Comparison of ENCODE assay signal across 18 cellular contexts in the genomic region with DNA sequence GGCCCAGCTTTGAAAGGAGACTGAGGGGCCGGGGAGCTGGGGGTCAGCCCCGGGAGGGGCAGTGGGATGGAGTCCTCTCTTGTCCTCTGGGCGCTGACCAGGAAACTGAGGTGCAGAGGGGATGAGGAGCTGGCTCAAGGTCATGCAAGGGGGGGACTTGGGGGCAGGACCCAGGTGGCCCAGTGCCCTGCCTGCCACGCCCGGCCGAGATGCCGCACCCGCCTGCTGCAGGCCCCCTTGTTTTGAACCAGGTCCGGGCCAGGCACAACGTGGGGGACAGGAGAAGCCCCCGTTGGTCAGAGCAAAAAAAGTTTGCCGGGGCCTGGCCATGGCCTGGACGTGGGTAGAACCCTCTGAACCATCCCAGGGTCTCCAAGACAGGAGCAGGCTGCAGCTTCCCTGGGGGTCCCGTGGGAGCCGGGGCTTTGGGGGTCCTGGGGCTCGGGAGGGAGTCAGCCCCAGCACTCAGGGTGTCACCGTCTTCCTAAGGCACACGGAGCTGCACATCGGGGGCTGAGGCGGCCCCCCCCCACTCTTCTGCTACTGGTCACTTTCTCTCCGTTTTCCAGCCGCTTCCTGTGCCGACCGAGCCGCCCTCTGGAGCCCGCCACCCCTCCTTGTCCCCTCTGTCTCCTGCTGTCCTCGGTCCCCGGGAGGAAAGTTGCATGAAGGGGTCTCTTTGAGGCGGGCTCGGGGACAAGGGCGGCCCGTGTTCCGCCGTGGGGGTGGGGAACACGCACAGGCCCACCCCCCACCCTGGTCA. TPM values are rescaled to one million over a fixed set of nuclear protein-coding genes. Genes with fewer than 3 reads are reported as not detected.
DNase-seq lines count a peak whose midpoint lies in the region; ATAC-seq and TF ChIP-seq lines count a peak whose summit lies in the region.
"Had no signal": no experiment of that assay in that cellular context is flagged by ENCODE, and none has a peak within 500 bp of the region (broad histone marks: within the 10 kb centered on the region; RNA-seq: fewer than 3 reads in every experiment).

No MANE protein-coding gene starts in this region.

- no peaks in the 10 kb centered on the region for H3K36me3 Mint-ChIP-seq in GM23338 (ENCODE audit: low read depth)

- WGBS in hepatocyte (ENCODE audit: low lambda C conversion rate, missing lambda C conversion rate), result 62% methylated on average over 26 of the region's 35 CpGs
- WGBS in neuronal stem cell (ENCODE audit: extremely low coverage in 2 of 2, insufficient read length in 2 of 2, insufficient replicate concordance in 1 of 2), 2 donors, result no CpG with 5 or more reads among the region's 35 CpGs
- WGBS in thyroid gland, 2 donors, result 40 to 49% methylated on average over 26 to 32 of the region's 35 CpGs

- TF ChIP-seq POLR2A in thyroid gland (IDR thresholded peaks at IDR 0.05), result no peak

- H3K4me3 Mint-ChIP-seq in GM23338, result peak overlapping the region; percentile 74
- H3K4me3 Mint-ChIP-seq: CD4-positive, alpha-beta T cell had no signal

- peak overlapping the region; percentile 95 for H3K18ac ChIP-seq in neuronal stem cell (ENCODE audit: low read length)

- peak overlapping the region; percentile 41 for H2BK12ac ChIP-seq in neuronal stem cell (ENCODE audit: low read length)

- no peak for ATAC-seq in GM23338
- peak; percentile 11; the same call in 2 of the 3 replicates for ATAC-seq in SK-N-SH treated with all-trans-retinoic acid at 6 μM for 48 hours
- ATAC-seq in GM21717 (IDR thresholded peaks at IDR 0.05; ENCODE audit: unreplicated experiment), result no peak

- H3K27me3 Mint-ChIP-seq in GM23338 (ENCODE audit: insufficient read depth, low read depth, poor library complexity), result peaks cover 17% of the 10 kb centered on the region

- H3K14ac ChIP-seq in neuronal stem cell (ENCODE audit: low read length), result peak overlapping the region; percentile 99

- peak overlapping the region; percentile 17 for H2BK120ac ChIP-seq in neuronal stem cell (ENCODE audit: low read depth, low read length)

- H4K20me1 ChIP-seq in GM23338 (replicated peaks; ENCODE audit: insufficient read depth), result no peaks in the 10 kb centered on the region
- H4K20me1 ChIP-seq in hepatocyte (ENCODE audit: insufficient read depth, poor library complexity, severe bottlenecking), result no peaks in the 10 kb centered on the region

- H3K9me3 Mint-ChIP-seq in GM23338, result no peaks in the 10 kb centered on the region
- H3K9me3 Mint-ChIP-seq: CD4-positive, alpha-beta T cell had no signal

- H3K27me3 ChIP-seq in GM23338 (ENCODE audit: insufficient read depth) (peaks cover 26% of the 10 kb centered on the region), hepatocyte (no peaks in the 10 kb centered on the region), neuronal stem cell (ENCODE audit: control insufficient read depth in 3 of 3, insufficient read depth in 3 of 3, low read depth in 1 of 3, low read length in 3 of 3) (peaks cover 0 to 11% (median 4%) of the 10 kb centered on the region in 3 experiments), thyroid gland (no peaks in the 10 kb centered on the region)
- H3K27me3 ChIP-seq: testis had no signal

- peaks cover 33% of the 10 kb centered on the region for H3K79me1 ChIP-seq in neuronal stem cell (ENCODE audit: low read depth, low read length)

- no peaks in the 10 kb centered on the region for H3K9me3 ChIP-seq in hepatocyte (ENCODE audit: low read depth)
- H3K9me3 ChIP-seq in neuronal stem cell (replicated peaks in 1 of 2; ENCODE audit: control insufficient read depth in 2 of 2, insufficient read depth in 1 of 2, low read depth in 1 of 2, low read length in 2 of 2), result no peaks in the 10 kb centered on the region
- no peaks in the 10 kb centered on the region for H3K9me3 ChIP-seq in thyroid gland
- H3K9me3 ChIP-seq: esophagus squamous epithelium, testis had no signal

- H2BK5ac ChIP-seq in neuronal stem cell (ENCODE audit: low read length), result peak overlapping the region; percentile 98

- H4K91ac ChIP-seq in neuronal stem cell (ENCODE audit: low read depth, low read length, poor library complexity), result no peak overlapping the region

- no peak overlapping the region for H3K27ac ChIP-seq in GM23338 (ENCODE audit: low read depth)
- peak overlapping the region; percentile 16 for H3K27ac ChIP-seq in hepatocyte
- no peak overlapping the region for H3K27ac ChIP-seq in neuronal stem cell (replicated peaks; ENCODE audit: low read length)
- no peak overlapping the region for H3K27ac ChIP-seq in thyroid gland
- no peak overlapping the region for H3K27ac ChIP-seq in substantia nigra (ENCODE audit: low read depth, low read length, poor library complexity, severe bottlenecking)
- H3K27ac ChIP-seq: esophagus squamous epithelium, testis had no signal

- peak overlapping the region; percentile 80 for H3K9ac ChIP-seq in neuronal stem cell (ENCODE audit: low read depth, low read length, poor library complexity)

- intact Hi-C loops in thyroid gland (cut with DNase I), result loop anchor here (10.0 kb wide), 1 partner anchor 238 kb away; a partner anchor contains a TSS

- H3K36me3 ChIP-seq in GM23338 (ENCODE audit: insufficient read depth) (no peaks in the 10 kb centered on the region), hepatocyte (replicated peaks; ENCODE audit: insufficient read depth, low read depth) (no peaks in the 10 kb centered on the region), neuronal stem cell (replicated peaks in 1 of 2; ENCODE audit: control insufficient read depth in 2 of 2, insufficient read depth in 2 of 2, low read length in 2 of 2) (no peaks in the 10 kb centered on the region), thyroid gland (no peaks in the 10 kb centered on the region)
- H3K36me3 ChIP-seq: esophagus squamous epithelium had no signal

- peaks cover 19% of the 10 kb centered on the region for H3F3A ChIP-seq in GM23338 (replicated peaks; ENCODE audit: low read depth)

- H2AFZ ChIP-seq in GM23338 (no peak overlapping the region), hepatocyte (no peak overlapping the region), neuronal stem cell (ENCODE audit: low read length) (peak overlapping the region; percentile 83)

- H3K79me2 ChIP-seq in GM23338 (replicated peaks; ENCODE audit: insufficient read depth) (no peaks in the 10 kb centered on the region), hepatocyte (peaks cover 49% of the 10 kb centered on the region)

- peak overlapping the region; percentile 93 for H3K23ac ChIP-seq in neuronal stem cell (ENCODE audit: low read depth, low read length, poor library complexity)

- peak overlapping the region; percentile 100 for H2AK5ac ChIP-seq in neuronal stem cell (ENCODE audit: low read depth, low read length)

- H3K4ac ChIP-seq in neuronal stem cell (ENCODE audit: low read length), result peak overlapping the region; percentile 76

- DNase-seq in GM23338 (ENCODE audit: low spot score) (no peak), hepatocyte (ENCODE audit: low spot score) (no peak), neuronal stem cell (ENCODE audit: low spot score) (no peak), thyroid gland (no peak), GOT3 (lab: John Stamatoyannopoulos, UW) (no peak), substantia nigra (lab: John Stamatoyannopoulos, UW) (no peak)
- DNase-seq: activated CD4-positive, alpha-beta T cell treated with anti-CD3 and anti-CD28 coated beads, Interleukin-2, amount 50 U/mL, for 4 hours; activated gamma-delta T cell treated with Interleukin-2 at 50 U/mL for 16 hours; CD4-positive, alpha-beta T cell; cerebellar nuclear complex; esophagus squamous epithelium; testis had no signal

- no peak overlapping the region for H4K8ac ChIP-seq in neuronal stem cell (ENCODE audit: low read depth, low read length)

- H3K4me3 ChIP-seq in GM23338, result peak overlapping the region; percentile 55
- H3K4me3 ChIP-seq in hepatocyte, result peak overlapping the region; percentile 52
- H3K4me3 ChIP-seq in neuronal stem cell (ENCODE audit: low read length in 2 of 2), result peak overlapping the region; percentile 75 to 87
- no peak overlapping the region for H3K4me3 ChIP-seq in thyroid gland (replicated peaks in 1 of 3)
- H3K4me3 ChIP-seq: testis had no signal

- H2BK15ac ChIP-seq in neuronal stem cell (ENCODE audit: low read length), result peak overlapping the region; percentile 78

- no peak overlapping the region for H3K27ac Mint-ChIP-seq in GM23338
- H3K27ac Mint-ChIP-seq: CD4-positive, alpha-beta T cell had no signal

- H3K4me1 Mint-ChIP-seq in GM23338, result peaks cover 9% of the 10 kb centered on the region; the same call in 2 of the 3 replicates

- TF ChIP-seq CTCF in GM23338 (conservative IDR thresholded peaks at IDR 0.05; ENCODE audit: low read depth in 2 of 2) (no peak), hepatocyte (IDR thresholded peaks at IDR 0.05; ENCODE audit: poor library complexity) (no peak), thyroid gland (IDR thresholded peaks at IDR 0.05) (no peak)

- H3K4me1 ChIP-seq in GM23338 (ENCODE audit: insufficient read depth) (no peaks in the 10 kb centered on the region), hepatocyte (ENCODE audit: insufficient read depth) (peaks cover 47% of the 10 kb centered on the region), neuronal stem cell (ENCODE audit: control insufficient read depth in 2 of 2, insufficient read depth in 1 of 2, low read depth in 1 of 2, low read length in 2 of 2) (peaks cover 14 to 32% of the 10 kb centered on the region in 2 donors), thyroid gland (no peaks in the 10 kb centered on the region)

- H3K4me2 ChIP-seq in GM23338 (peak overlapping the region; percentile 84; the same call in 1 of the 2 replicates), hepatocyte (peak overlapping the region; percentile 92), neuronal stem cell (ENCODE audit: insufficient read depth, low read length, poor library complexity, severe bottlenecking) (peak overlapping the region; percentile 89)

- H3K9me2 ChIP-seq in GM23338 (ENCODE audit: insufficient read depth) (no peaks in the 10 kb centered on the region), hepatocyte (replicated peaks; ENCODE audit: insufficient read depth) (no peaks in the 10 kb centered on the region)

RNA-seq across cellular contexts. Expression of a gene that starts 1.4 kb away (rescaled TPM):
- total RNA-seq in GM23338 (2014; rRNA removed; shearing (Covaris generic)), result 8.2 and 10.3 TPM in 2 replicates
- polyA plus RNA-seq in GM23338 (2016; fragmentation: Nextera tagmentation; extraction: Ambion mirVana) (2.7 and 4.8 TPM in 2 replicates), hepatocyte (1.3 and 1.8 TPM in 2 replicates)
- total RNA-seq in hepatocyte (11.0 and 14.2 TPM in 2 replicates), thyroid gland (not detected)
- 41.4 TPM for polyA plus RNA-seq in neuronal stem cell (2013, experiment 1 of 2)
- 40.6 TPM for polyA plus RNA-seq in neuronal stem cell (2013, experiment 2 of 2)
- total RNA-seq: CD4-positive, alpha-beta T cell; esophagus squamous epithelium; LHCN-M2; mononuclear cell; OCI-LY7; T-helper 1 cell treated with Interleukin-12 subunit alpha and Interleukin-12 subunit beta and Interleukin-4 antibody, amounts not matched to agents 30 ng/mL and 1 ng/mL, for 36 hours had no signal

RNA-seq across cellular contexts. Expression of a gene that starts 11.7 kb away (rescaled TPM):
- 39.2 and 60.4 TPM in 2 replicates for total RNA-seq in GM23338 (2014; rRNA removed; shearing (Covaris generic))
- polyA plus RNA-seq in GM23338 (2016; fragmentation: Nextera tagmentation; extraction: Ambion mirVana) (62.3 and 68.0 TPM in 2 replicates), hepatocyte (79.9 and 89.5 TPM in 2 replicates)
- total RNA-seq in hepatocyte (25.5 TPM in 2 replicates), thyroid gland (100 to 1,000 TPM in 1 of 4 donors, 10 to 100 TPM in 3; 50.8 to 114 (median 64.6) TPM)
- 23.8 TPM for polyA plus RNA-seq in neuronal stem cell (2013, experiment 1 of 2)
- polyA plus RNA-seq in neuronal stem cell (2013, experiment 2 of 2), result 24.1 TPM

RNA-seq across cellular contexts. Expression of a gene that starts 17.9 kb away (rescaled TPM):
- total RNA-seq in GM23338 (2014; rRNA removed; shearing (Covaris generic)), result 152 and 202 TPM in 2 replicates
- polyA plus RNA-seq in GM23338 (2016; fragmentation: Nextera tagmentation; extraction: Ambion mirVana), result 153 and 160 TPM in 2 replicates
- total RNA-seq in hepatocyte, result 212 and 361 TPM in 2 replicates
- 202 and 261 TPM in 2 replicates for polyA plus RNA-seq in hepatocyte
- polyA plus RNA-seq in neuronal stem cell (2013, experiment 1 of 2), result 218 TPM
- 217 TPM for polyA plus RNA-seq in neuronal stem cell (2013, experiment 2 of 2)
- total RNA-seq in thyroid gland, result 1,000 to 10,000 TPM in 2 of 4 donors, 100 to 1,000 TPM in 2; 679 to 1,194 (median 893) TPM

RNA-seq across cellular contexts. Expression of a gene that starts 38.7 kb away (rescaled TPM):
- total RNA-seq in GM23338 (2014; rRNA removed; shearing (Covaris generic)), result 84.5 and 113 TPM in 2 replicates
- polyA plus RNA-seq in GM23338 (2016; fragmentation: Nextera tagmentation; extraction: Ambion mirVana), result 28.6 and 33.3 TPM in 2 replicates
- 28.7 and 30.1 TPM in 2 replicates for total RNA-seq in hepatocyte
- polyA plus RNA-seq in hepatocyte, result 94.6 and 98.4 TPM in 2 replicates
- polyA plus RNA-seq in neuronal stem cell (2013, experiment 1 of 2), result 98.3 TPM
- 99.9 TPM for polyA plus RNA-seq in neuronal stem cell (2013, experiment 2 of 2)
- total RNA-seq in thyroid gland, result 10 to 100 TPM; 16.2 to 89.2 (median 17.9) TPM

RNA-seq across cellular contexts. Expression of a gene that starts 45.5 kb away (rescaled TPM):
- total RNA-seq in GM23338 (2014; rRNA removed; shearing (Covaris generic)), result 78.7 and 139 TPM in 2 replicates
- polyA plus RNA-seq in GM23338 (2016; fragmentation: Nextera tagmentation; extraction: Ambion mirVana) (396 and 420 TPM in 2 replicates), hepatocyte (291 and 297 TPM in 2 replicates)
- total RNA-seq in hepatocyte (54.0 and 64.1 TPM in 2 replicates), thyroid gland (100 to 1,000 TPM in 1 of 4 donors, 10 to 100 TPM in 3; 39.2 to 182 (median 83.0) TPM)
- 106 TPM for polyA plus RNA-seq in neuronal stem cell (2013, experiment 1 of 2)
- polyA plus RNA-seq in neuronal stem cell (2013, experiment 2 of 2), result 101 TPM

Comparison
In these comparisons a context has a peak if more than half of its experiments do, and no peak if none do; other contexts are left out.
1. H3K4me3 ChIP-seq: peak in GM23338 (single experiment), hepatocyte (single experiment) and neuronal stem cell (2 of 2); none in thyroid gland (0 of 3).
2. Peak in every context shown above with its lines, with median percentiles within 50 percentile points of each other: H3K4me2 ChIP-seq.